Comparison of ENCODE assay signal across 10 cellular contexts in the genomic region with DNA sequence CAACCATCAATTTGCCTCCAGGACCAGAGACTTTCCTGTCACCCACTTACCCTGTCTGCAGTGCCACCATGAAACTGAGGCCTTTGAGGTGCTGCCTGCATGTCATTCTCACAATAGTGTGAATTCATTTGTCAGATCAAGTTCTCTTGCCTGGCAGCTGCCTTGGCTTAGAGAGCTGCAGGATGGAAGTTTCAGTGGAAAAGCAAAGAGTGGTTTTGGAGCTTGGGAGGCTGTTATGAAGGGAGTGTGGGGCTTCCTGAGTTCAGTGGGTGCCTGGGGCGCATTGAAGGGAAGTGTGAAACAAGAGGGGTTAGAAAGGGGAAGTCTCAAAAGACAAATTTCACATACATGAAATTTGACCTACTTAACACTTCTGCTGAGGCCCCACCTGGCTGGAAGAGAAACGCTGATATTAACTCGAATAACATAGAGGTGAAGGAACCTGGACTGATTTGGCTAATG. TPM values are rescaled to one million over a fixed set of nuclear protein-coding genes. Genes with fewer than 3 reads are reported as not detected.
DNase-seq lines count a peak whose midpoint lies in the region; ATAC-seq and TF ChIP-seq lines count a peak whose summit lies in the region.
"Had no signal": no experiment of that assay in that cellular context is flagged by ENCODE, and none has a peak within 500 bp of the region (broad histone marks: within the 10 kb centered on the region; RNA-seq: fewer than 3 reads in every experiment).

No MANE protein-coding gene starts in this region.

- peak overlapping the region; percentile 90 for H3K4me3 Mint-ChIP-seq in activated B cell treated with CpG ODN at 0.5 μM for 24 hours
- peak overlapping the region; percentile 49 to 58 for H3K4me3 Mint-ChIP-seq in stimulated activated naive CD8-positive, alpha-beta T cell treated with anti-CD3 and anti-CD28 coated beads, Interleukin-15, amount 100 ng/mL, for 72 hours
- H3K4me3 Mint-ChIP-seq in glutamatergic neuron (ENCODE audit: unreplicated experiment): no peak overlapping the region

- H3K27ac Mint-ChIP-seq in activated B cell treated with CpG ODN at 0.5 μM for 24 hours: peak overlapping the region; percentile 99
- H3K27ac Mint-ChIP-seq in stimulated activated naive CD8-positive, alpha-beta T cell treated with anti-CD3 and anti-CD28 coated beads, Interleukin-15, amount 100 ng/mL, for 72 hours: peak overlapping the region; percentile 31 to 38
- no peak overlapping the region for H3K27ac Mint-ChIP-seq in glutamatergic neuron (ENCODE audit: unreplicated experiment)

- no peaks in the 10 kb centered on the region for H3K27me3 Mint-ChIP-seq in activated B cell treated with CpG ODN at 0.5 μM for 24 hours
- H3K27me3 Mint-ChIP-seq in stimulated activated naive CD8-positive, alpha-beta T cell treated with anti-CD3 and anti-CD28 coated beads, Interleukin-15, amount 100 ng/mL, for 72 hours: no peaks in the 10 kb centered on the region
- H3K27me3 Mint-ChIP-seq in glutamatergic neuron (ENCODE audit: unreplicated experiment): peaks cover 4% of the 10 kb centered on the region

- H3K9me3 Mint-ChIP-seq in activated B cell treated with CpG ODN at 0.5 μM for 24 hours: no peaks in the 10 kb centered on the region
- H3K9me3 Mint-ChIP-seq in stimulated activated naive CD8-positive, alpha-beta T cell treated with anti-CD3 and anti-CD28 coated beads, Interleukin-15, amount 100 ng/mL, for 72 hours: no peaks in the 10 kb centered on the region
- H3K9me3 Mint-ChIP-seq in glutamatergic neuron (ENCODE audit: unreplicated experiment): peaks cover 2% of the 10 kb centered on the region

- peaks cover 65% of the 10 kb centered on the region for H3K4me1 Mint-ChIP-seq in activated B cell treated with CpG ODN at 0.5 μM for 24 hours
- peaks cover 63% of the 10 kb centered on the region for H3K4me1 Mint-ChIP-seq in stimulated activated naive CD8-positive, alpha-beta T cell treated with anti-CD3 and anti-CD28 coated beads, Interleukin-15, amount 100 ng/mL, for 72 hours
- no peaks in the 10 kb centered on the region for H3K4me1 Mint-ChIP-seq in glutamatergic neuron (ENCODE audit: low read depth, unreplicated experiment)

- intact Hi-C loops in activated B cell treated with CpG ODN at 0.5 μM for 24 hours (cut with micrococcal nuclease): loop anchor here (1.0 kb wide), 1 partner anchor 15 kb away; no protein-coding TSS in a partner anchor

- CTCF ChIA-PET in activated B cell treated with CpG ODN at 0.5 μM for 24 hours (lab: Charles Lee): interaction anchor here (1.1 to 11.2 kb wide), 5 partner anchors 15 to 488 kb away, joined by 3 to 90 read pairs (median 13); no protein-coding TSS in a partner anchor

- TF ChIP-seq CTCF in activated B cell treated with CpG ODN at 0.5 μM for 24 hours (IDR thresholded peaks at IDR 0.05) (no peak), glutamatergic neuron (IDR thresholded peaks at IDR 0.05; ENCODE audit: partially characterized antibody, unreplicated experiment) (no peak)

- peak; percentile 64 for DNase-seq in activated effector memory CD4-positive, alpha-beta T cell treated with anti-CD3 and anti-CD28 coated beads, Interleukin-2, amount 50 U/mL, for 16 hours
- DNase-seq in activated effector memory CD4-positive, alpha-beta T cell treated with Interleukin-2 at 50 U/mL for 16 hours: no peak
- DNase-seq in activated B cell treated with CpG ODN at 0.5 μM for 24 hours (no peak), epidermal melanocyte (ENCODE audit: insufficient read length, low spot score) (no peak), SK-N-DZ (ENCODE audit: low spot score) (no peak), glutamatergic neuron (no peak)
- no peak for DNase-seq in stimulated activated naive CD8-positive, alpha-beta T cell treated with anti-CD3 and anti-CD28 coated beads, Interleukin-15, amount 100 ng/mL, for 72 hours
- DNase-seq: activated CD4-positive, alpha-beta T cell treated with anti-CD3 and anti-CD28 coated beads for 1 hour; GM23248 had no signal

- ATAC-seq in HG03064 (IDR thresholded peaks at IDR 0.05; ENCODE audit: low read depth, unreplicated experiment) (peak; percentile 49), activated B cell treated with CpG ODN at 0.5 μM for 24 hours (ENCODE audit: low read depth) (peak; percentile 72)
- peak; percentile 23 for ATAC-seq in stimulated activated naive CD8-positive, alpha-beta T cell treated with anti-CD3 and anti-CD28 coated beads, Interleukin-15, amount 100 ng/mL, for 72 hours

- POLR2A ChIA-PET in activated B cell treated with CpG ODN at 0.5 μM for 24 hours (lab: Charles Lee): interaction anchor here (0.6 to 5.7 kb wide), 5 partner anchors 9 to 112 kb away, joined by 3 to 40 read pairs (median 5); partner anchors contain the start of gene LBH

- H3K36me3 Mint-ChIP-seq in activated B cell treated with CpG ODN at 0.5 μM for 24 hours (ENCODE audit: low read depth) (no peaks in the 10 kb centered on the region), glutamatergic neuron (ENCODE audit: unreplicated experiment) (no peaks in the 10 kb centered on the region)

RNA-seq across cellular contexts. Expression of gene LBH, which starts 7.9 kb away (rescaled TPM):
- 120 and 131 TPM in 2 replicates for total RNA-seq in activated B cell treated with CpG ODN at 0.5 μM for 24 hours
- 16.2 and 36.0 TPM in 2 replicates for polyA plus RNA-seq in SK-N-DZ (2014; cell fraction: cytosol; rRNA removed)
- polyA plus RNA-seq in SK-N-DZ (2014; cell fraction: nucleus; rRNA removed): 5.2 and 9.8 TPM in 2 replicates
- 112 TPM for total RNA-seq in glutamatergic neuron (ENCODE audit: unreplicated experiment)
